Comparison of ENCODE assay signal across 1 cellular context in genomic region chr19:17854061-17854460, GRCh38.
TF ChIP-seq lines count a peak whose summit lies in the region.

No MANE protein-coding gene starts in this region.

TF ChIP-seq in H1, 55 proteins besides CTCF, POLR2A, EP300 and RAD21:
- no peak for TF ChIP-seq CHD2 (IDR thresholded peaks at IDR 0.05; ENCODE audit: low read length)
- no peak for TF ChIP-seq CBX5 (IDR thresholded peaks at IDR 0.05; ENCODE audit: low read depth, low read length)
- TF ChIP-seq CHD7 (IDR thresholded peaks at IDR 0.05; ENCODE audit: insufficient replicate concordance, low read length), result no peak
- TF ChIP-seq SIX5 (IDR thresholded peaks at IDR 0.05; ENCODE audit: low read depth, low read length), result no peak
- TF ChIP-seq MAX (IDR thresholded peaks at IDR 0.05), result no peak
- TF ChIP-seq TEAD4 (IDR thresholded peaks at IDR 0.05; ENCODE audit: low read depth, low read length), result no peak
- no peak for TF ChIP-seq SP4 (IDR thresholded peaks at IDR 0.05; ENCODE audit: low read length)
- no peak for TF ChIP-seq PHF8 (conservative IDR thresholded peaks at IDR 0.05; ENCODE audit: low read depth, low read length)
- no peak for TF ChIP-seq HDAC6 (IDR thresholded peaks at IDR 0.05; ENCODE audit: low read depth, low read length)
